8 cellular contexts compared by ENCODE assay signal in genomic region chr7:32427769-32428291, GRCh38.
A peak's percentile ranks its signal among the peaks of the same experiment; 100 is the strongest.
DNase-seq lines count a peak whose midpoint lies in the region; ATAC-seq and TF ChIP-seq lines count a peak whose summit lies in the region.

No MANE protein-coding gene starts in this region.

- H3K4me3 ChIP-seq in CD4-positive, CD25-positive, alpha-beta regulatory T cell (ENCODE audit: low read depth, low read length) = no peak overlapping the region
- no peak overlapping the region for H3K4me3 ChIP-seq in naive thymus-derived CD4-positive, alpha-beta T cell (ENCODE audit: low read length)

- TF ChIP-seq POLR2A in erythroblast (IDR thresholded peaks at IDR 0.05; ENCODE audit: low read length) = no peak

- no peak overlapping the region for H3K27ac Mint-ChIP-seq in CD4-positive, CD25-positive, alpha-beta regulatory T cell
- no peak overlapping the region for H3K27ac Mint-ChIP-seq in naive thymus-derived CD4-positive, alpha-beta T cell
- no peak overlapping the region for H3K27ac Mint-ChIP-seq in stimulated activated effector memory CD8-positive, alpha-beta T cell treated with anti-CD3 and anti-CD28 coated beads, Interleukin-12 subunit alpha, Interleukin-12 subunit beta, amount 100 ng/mL, for 72 hours

- POLR2A ChIA-PET in naive thymus-derived CD4-positive, alpha-beta T cell (lab: Charles Lee) = no interaction called here

- no peak overlapping the region for H3K27ac ChIP-seq in CD4-positive, CD25-positive, alpha-beta regulatory T cell (ENCODE audit: insufficient read depth, low read length, poor library complexity, severe bottlenecking)
- no peak overlapping the region for H3K27ac ChIP-seq in naive thymus-derived CD4-positive, alpha-beta T cell (ENCODE audit: low read depth, low read length)

- peaks cover 16% of the 10 kb centered on the region for H3K27me3 ChIP-seq in CD4-positive, CD25-positive, alpha-beta regulatory T cell (ENCODE audit: control insufficient read depth, insufficient read depth, low read length)
- peaks cover 0 to 9% of the 10 kb centered on the region in 2 donors for H3K27me3 ChIP-seq in naive thymus-derived CD4-positive, alpha-beta T cell (ENCODE audit: control insufficient read depth in 2 of 2, insufficient read depth in 2 of 2, low read length in 2 of 2)

- CTCF ChIA-PET in naive thymus-derived CD4-positive, alpha-beta T cell (lab: Charles Lee) = no interaction called here

- ATAC-seq in CD4-positive, CD25-positive, alpha-beta regulatory T cell (ENCODE audit: low read depth in 2 of 2) = peak in 1 of 2 donors; percentile 25
- peak; percentile 52 for ATAC-seq in GM21717 (IDR thresholded peaks at IDR 0.05; ENCODE audit: unreplicated experiment)
- peak; percentile 66 for ATAC-seq in naive thymus-derived CD4-positive, alpha-beta T cell
- ATAC-seq in stimulated activated effector memory CD8-positive, alpha-beta T cell treated with anti-CD3 and anti-CD28 coated beads, Interleukin-12 subunit alpha, Interleukin-12 subunit beta, amount 100 ng/mL, for 72 hours = peak; percentile 60
- no peak for ATAC-seq in GM21515 (IDR thresholded peaks at IDR 0.05; ENCODE audit: unreplicated experiment)

- H3K36me3 Mint-ChIP-seq in CD4-positive, CD25-positive, alpha-beta regulatory T cell = no peaks in the 10 kb centered on the region
- peaks cover 0 to 16% (median 5%) of the 10 kb centered on the region in 5 donors for H3K36me3 Mint-ChIP-seq in naive thymus-derived CD4-positive, alpha-beta T cell
- no peaks in the 10 kb centered on the region for H3K36me3 Mint-ChIP-seq in stimulated activated effector memory CD8-positive, alpha-beta T cell treated with anti-CD3 and anti-CD28 coated beads, Interleukin-12 subunit alpha, Interleukin-12 subunit beta, amount 100 ng/mL, for 72 hours

- H3K9me3 ChIP-seq in CD4-positive, CD25-positive, alpha-beta regulatory T cell (ENCODE audit: control insufficient read depth in 2 of 2, low read length in 2 of 2) = peaks cover 0 to 15% of the 10 kb centered on the region in 2 experiments
- H3K9me3 ChIP-seq in naive thymus-derived CD4-positive, alpha-beta T cell (ENCODE audit: control insufficient read depth in 2 of 3, low read length in 3 of 3) = no peaks in the 10 kb centered on the region

- H3K36me3 ChIP-seq in CD4-positive, CD25-positive, alpha-beta regulatory T cell (ENCODE audit: control insufficient read depth, insufficient read depth, low read length) = no peaks in the 10 kb centered on the region
- no peaks in the 10 kb centered on the region for H3K36me3 ChIP-seq in naive thymus-derived CD4-positive, alpha-beta T cell (ENCODE audit: control insufficient read depth in 2 of 3, insufficient read depth in 3 of 3, low read length in 3 of 3)

- H3K4me3 Mint-ChIP-seq in CD4-positive, CD25-positive, alpha-beta regulatory T cell = no peak overlapping the region
- no peak overlapping the region for H3K4me3 Mint-ChIP-seq in naive thymus-derived CD4-positive, alpha-beta T cell
- no peak overlapping the region for H3K4me3 Mint-ChIP-seq in stimulated activated effector memory CD8-positive, alpha-beta T cell treated with anti-CD3 and anti-CD28 coated beads, Interleukin-12 subunit alpha, Interleukin-12 subunit beta, amount 100 ng/mL, for 72 hours

- H3K9me3 Mint-ChIP-seq in CD4-positive, CD25-positive, alpha-beta regulatory T cell = peaks cover 0 to 17% (median 0%) of the 10 kb centered on the region in 7 donors
- H3K9me3 Mint-ChIP-seq in naive thymus-derived CD4-positive, alpha-beta T cell = peaks cover 0 to 46% (median 16%) of the 10 kb centered on the region in 11 donors
- no peaks in the 10 kb centered on the region for H3K9me3 Mint-ChIP-seq in stimulated activated effector memory CD8-positive, alpha-beta T cell treated with anti-CD3 and anti-CD28 coated beads, Interleukin-12 subunit alpha, Interleukin-12 subunit beta, amount 100 ng/mL, for 72 hours

- DNase-seq in CD4-positive, CD25-positive, alpha-beta regulatory T cell = peak; percentile 2 to 70 (median 52)
- peak; percentile 66 for DNase-seq in NCI-H2171 treated with DMSO at 0.1 percent for 48 hours (lab: John Stamatoyannopoulos, UW)
- peak; percentile 55 for DNase-seq in activated CD8-positive, alpha-beta memory T cell treated with anti-CD3 and anti-CD28 coated beads, Interleukin-2, amount 50 U/mL, for 4 hours
- DNase-seq in erythroblast (lab: John Stamatoyannopoulos, UW) = peak; percentile 79 to 82
- DNase-seq in naive thymus-derived CD4-positive, alpha-beta T cell = peak; percentile 17 to 77 (median 48)
- DNase-seq in stimulated activated effector memory CD8-positive, alpha-beta T cell treated with anti-CD3 and anti-CD28 coated beads, Interleukin-12 subunit alpha, Interleukin-12 subunit beta, amount 100 ng/mL, for 72 hours (ENCODE audit: low spot score in 2 of 2) = peak; percentile 40 to 67

- H3K4me1 ChIP-seq in CD4-positive, CD25-positive, alpha-beta regulatory T cell (ENCODE audit: control insufficient read depth, insufficient read depth, low read length, poor library complexity, severe bottlenecking) = no peaks in the 10 kb centered on the region
- no peaks in the 10 kb centered on the region for H3K4me1 ChIP-seq in naive thymus-derived CD4-positive, alpha-beta T cell (ENCODE audit: control insufficient read depth in 2 of 2, insufficient read depth in 2 of 2, low read length in 2 of 2)

- H3K4me1 Mint-ChIP-seq in CD4-positive, CD25-positive, alpha-beta regulatory T cell = peaks cover 0 to 2% (median 0%) of the 10 kb centered on the region in 4 donors
- H3K4me1 Mint-ChIP-seq in naive thymus-derived CD4-positive, alpha-beta T cell = peaks cover 0 to 3% (median 0%) of the 10 kb centered on the region in 7 donors
- no peaks in the 10 kb centered on the region for H3K4me1 Mint-ChIP-seq in stimulated activated effector memory CD8-positive, alpha-beta T cell treated with anti-CD3 and anti-CD28 coated beads, Interleukin-12 subunit alpha, Interleukin-12 subunit beta, amount 100 ng/mL, for 72 hours

- intact Hi-C loops in naive thymus-derived CD4-positive, alpha-beta T cell (cut with micrococcal nuclease) = no loop called here

- H3K27me3 Mint-ChIP-seq in CD4-positive, CD25-positive, alpha-beta regulatory T cell = peaks cover 45% of the 10 kb centered on the region
- H3K27me3 Mint-ChIP-seq in naive thymus-derived CD4-positive, alpha-beta T cell = peaks cover 27 to 75% (median 72%) of the 10 kb centered on the region in 5 donors
